Comparison of ENCODE assay signal across 8 cellular contexts in genomic region chr2:105235388-105236059, GRCh38.
DNase-seq lines count a peak whose midpoint lies in the region; ATAC-seq and TF ChIP-seq lines count a peak whose summit lies in the region.

No MANE protein-coding gene starts in this region.

- H3K9me3 Mint-ChIP-seq in nephron = no peaks in the 10 kb centered on the region

- peaks cover 30% of the 10 kb centered on the region for H3K27me3 Mint-ChIP-seq in nephron (ENCODE audit: low read depth)

- peak; percentile 69 to 84 (median 80) for TF ChIP-seq CTCF in nephron (IDR thresholded peaks at IDR 0.05; ENCODE audit: unreplicated experiment in 3 of 3)

- H3K27ac Mint-ChIP-seq in nephron = no peak overlapping the region

- no peaks in the 10 kb centered on the region for H3K36me3 Mint-ChIP-seq in nephron (ENCODE audit: low read depth)

- peaks cover 7% of the 10 kb centered on the region for H3K4me1 Mint-ChIP-seq in nephron

- DNase-seq in CD1c-positive myeloid dendritic cell (ENCODE audit: extremely low spot score) (peak; percentile 81), HuH-7 (ENCODE audit: low spot score) (peak; percentile 73), OCI-M1 (lab: John Stamatoyannopoulos, UW) (peak; percentile 88), activated T-cell treated with anti-CD3 and anti-CD28 coated beads for 24 hours (ENCODE audit: low read depth) (peak; percentile 45), fibroblast of gingiva (ENCODE audit: low read depth) (peak; percentile 67)
- peak; percentile 13 to 43 (median 21) for DNase-seq in stimulated activated naive CD4-positive, alpha-beta T cell (lab: John Stamatoyannopoulos, UW)

- ATAC-seq in GM19452 (IDR thresholded peaks at IDR 0.05; ENCODE audit: unreplicated experiment) = peak; percentile 69

- H3K4me3 Mint-ChIP-seq in nephron = no peak overlapping the region

Comparison
In these comparisons a context has a peak if more than half of its experiments do, and no peak if none do; other contexts are left out.
1. Peak in every context shown above with its lines: DNase-seq and ATAC-seq.
2. DNase-seq: peak in every context shown above with its lines; median percentile 88 in OCI-M1; 81 in CD1c-positive myeloid dendritic cell; 73 in HuH-7; 67 in fibroblast of gingiva; 45 in activated T-cell treated with anti-CD3 and anti-CD28 coated beads for 24 hours; 21 in stimulated activated naive CD4-positive, alpha-beta T cell.